In the genomic region with DNA sequence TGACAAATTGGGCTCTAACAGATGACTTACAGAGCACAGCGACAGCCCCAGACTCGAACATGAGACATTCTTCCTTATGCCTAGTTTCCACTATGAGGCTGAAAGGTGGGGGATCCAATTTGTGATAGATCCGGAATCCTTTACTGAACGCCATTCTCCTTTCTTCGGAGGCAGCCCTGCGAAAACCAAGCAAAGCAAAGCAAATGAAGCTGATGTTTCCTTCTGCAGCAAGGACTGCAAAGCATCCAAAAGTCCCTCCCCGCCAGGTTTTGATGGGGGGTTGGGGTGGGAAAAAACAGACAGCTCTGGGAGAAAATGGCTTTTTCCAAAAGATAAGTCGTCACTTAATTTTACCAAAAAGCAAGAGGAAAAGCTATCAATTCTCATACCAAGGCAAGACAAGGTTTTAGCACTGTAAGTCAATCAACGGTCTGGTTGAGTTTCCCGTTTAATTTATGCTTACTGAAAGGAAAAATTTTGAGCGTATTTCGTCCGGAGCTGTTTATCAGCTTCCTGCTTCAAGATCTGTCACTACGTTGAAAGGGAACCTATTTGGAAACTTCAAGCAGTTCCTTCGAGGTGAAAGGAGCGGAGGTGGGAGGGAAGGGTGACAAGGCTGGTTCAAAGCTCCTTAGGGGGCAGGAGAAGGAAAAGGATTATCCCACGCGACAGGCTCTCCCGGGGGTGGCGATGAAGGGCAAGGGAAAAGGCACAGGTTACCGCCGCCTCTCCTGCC, we compare ENCODE assay signal across 8 cellular contexts. TPM values are rescaled to one million over a fixed set of nuclear protein-coding genes. Genes with fewer than 3 reads are reported as not detected.
A peak's percentile ranks its signal among the peaks of the same experiment; 100 is the strongest.
DNase-seq lines count a peak whose midpoint lies in the region; ATAC-seq and TF ChIP-seq lines count a peak whose summit lies in the region.

No MANE protein-coding gene starts in this region.

- H3K27me3 ChIP-seq in DOHH2 (ENCODE audit: control insufficient read depth, low read length), result peaks cover 4% of the 10 kb centered on the region; the same call in 1 of the 2 replicates

- H3K4me2 ChIP-seq in DOHH2 (ENCODE audit: low read length), result peak overlapping the region; percentile 68

- peaks cover 11% of the 10 kb centered on the region; the same call in 1 of the 2 replicates for H3F3A ChIP-seq in DOHH2 (ENCODE audit: control insufficient read depth, insufficient read depth)

- peak overlapping the region; percentile 91 for H3K4me3 ChIP-seq in DOHH2 (ENCODE audit: low read length)

- TF ChIP-seq POLR2A in GM18505 (IDR thresholded peaks at IDR 0.05; ENCODE audit: borderline replicate concordance, extremely low read depth, insufficient read depth, insufficient read length), result no peak

- DNase-seq in HT1080 (ENCODE audit: low read depth) (peak; percentile 26), kidney glomerular epithelial cell (lab: John Stamatoyannopoulos, UW) (peak; percentile 26), NCI-H187 (lab: John Stamatoyannopoulos, UW) (no peak)
- DNase-seq in central memory CD4-positive, alpha-beta T cell, result peak; percentile 13
- peak; percentile 19 for DNase-seq in stimulated activated CD4-positive, alpha-beta T cell treated with anti-CD3 and anti-CD28 coated beads, Interleukin-4, amount 100 ng/mL, for 24 hours

- no peak overlapping the region for H3K27ac ChIP-seq in DOHH2 (ENCODE audit: low read depth, low read length)

- H3K79me2 ChIP-seq in DOHH2 (ENCODE audit: control insufficient read depth, low read length), result no peaks in the 10 kb centered on the region

- 0 out of 2 replicates have a peak, but pooled peaks cover 3% of the 10 kb centered on the region for H4K20me1 ChIP-seq in DOHH2 (ENCODE audit: control insufficient read depth, insufficient read depth, low read depth, low read length)

- peak; percentile 43 for ATAC-seq in SK-N-SH treated with all-trans-retinoic acid at 6 μM for 48 hours
- no peak for ATAC-seq in GM18505 (IDR thresholded peaks at IDR 0.05; ENCODE audit: unreplicated experiment)

- H3K4me1 ChIP-seq in DOHH2 (ENCODE audit: control insufficient read depth, low read length), result peaks cover 15% of the 10 kb centered on the region

- no peak for TF ChIP-seq CTCF in DOHH2 (IDR thresholded peaks at IDR 0.05; ENCODE audit: low read depth, low read length, poor library complexity, severe bottlenecking)

- H3K36me3 ChIP-seq in DOHH2 (ENCODE audit: control insufficient read depth, low read length), result no peaks in the 10 kb centered on the region

- no peaks in the 10 kb centered on the region for H3K9me2 ChIP-seq in DOHH2 (replicated peaks; ENCODE audit: control insufficient read depth, low read length)

- H3K9me3 ChIP-seq in DOHH2 (ENCODE audit: control insufficient read depth, insufficient read depth, low read length), result no peaks in the 10 kb centered on the region

TF ChIP-seq in SK-N-SH treated with all-trans-retinoic acid at 6 μM for 48 hours, 23 proteins besides CTCF, POLR2A, EP300 and RAD21:
- TF ChIP-seq ZFP30 (CRISPR knock-in tag; IDR thresholded peaks at IDR 0.05), result no peak
- no peak for TF ChIP-seq TOX (CRISPR knock-in tag; IDR thresholded peaks at IDR 0.05; ENCODE audit: borderline replicate concordance)
- no peak for TF ChIP-seq ZNF8 (CRISPR knock-in tag; IDR thresholded peaks at IDR 0.05)
- TF ChIP-seq ESRRG (CRISPR knock-in tag; IDR thresholded peaks at IDR 0.05), result no peak
- TF ChIP-seq, protein P1, sequence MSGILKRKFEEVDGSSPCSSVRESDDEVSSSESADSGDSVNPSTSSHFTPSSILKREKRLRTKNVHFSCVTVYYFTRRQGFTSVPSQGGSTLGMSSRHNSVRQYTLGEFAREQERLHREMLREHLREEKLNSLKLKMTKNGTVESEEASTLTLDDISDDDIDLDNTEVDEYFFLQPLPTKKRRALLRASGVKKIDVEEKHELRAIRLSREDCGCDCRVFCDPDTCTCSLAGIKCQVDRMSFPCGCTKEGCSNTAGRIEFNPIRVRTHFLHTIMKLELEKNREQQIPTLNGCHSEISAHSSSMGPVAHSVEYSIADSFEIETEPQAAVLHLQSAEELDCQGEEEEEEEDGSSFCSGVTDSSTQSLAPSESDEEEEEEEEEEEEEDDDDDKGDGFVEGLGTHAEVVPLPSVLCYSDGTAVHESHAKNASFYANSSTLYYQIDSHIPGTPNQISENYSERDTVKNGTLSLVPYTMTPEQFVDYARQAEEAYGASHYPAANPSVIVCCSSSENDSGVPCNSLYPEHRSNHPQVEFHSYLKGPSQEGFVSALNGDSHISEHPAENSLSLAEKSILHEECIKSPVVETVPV (CRISPR knock-in tag; IDR thresholded peaks at IDR 0.05), result no peak
- TF ChIP-seq ARNTL (CRISPR knock-in tag; IDR thresholded peaks at IDR 0.05; ENCODE audit: borderline replicate concordance, low read depth), result no peak
- TF ChIP-seq CSDC2 (CRISPR knock-in tag; IDR thresholded peaks at IDR 0.05), result no peak
- no peak for TF ChIP-seq ISL1 (CRISPR knock-in tag; IDR thresholded peaks at IDR 0.05)
- TF ChIP-seq RARB (CRISPR knock-in tag; IDR thresholded peaks at IDR 0.05), result no peak
- no peak for TF ChIP-seq CREB5 (CRISPR knock-in tag; IDR thresholded peaks at IDR 0.05; ENCODE audit: low read depth)
- TF ChIP-seq PPARA (CRISPR knock-in tag; IDR thresholded peaks at IDR 0.05; ENCODE audit: borderline replicate concordance), result no peak
- TF ChIP-seq GLIS3 (CRISPR knock-in tag; IDR thresholded peaks at IDR 0.05), result no peak
- TF ChIP-seq PATZ1 (CRISPR knock-in tag; IDR thresholded peaks at IDR 0.05; ENCODE audit: borderline replicate concordance), result no peak
- no peak for TF ChIP-seq ZC3H10 (CRISPR knock-in tag; IDR thresholded peaks at IDR 0.05)
- TF ChIP-seq BACH2 (CRISPR knock-in tag; IDR thresholded peaks at IDR 0.05; ENCODE audit: borderline replicate concordance), result no peak
- TF ChIP-seq, protein P2, sequence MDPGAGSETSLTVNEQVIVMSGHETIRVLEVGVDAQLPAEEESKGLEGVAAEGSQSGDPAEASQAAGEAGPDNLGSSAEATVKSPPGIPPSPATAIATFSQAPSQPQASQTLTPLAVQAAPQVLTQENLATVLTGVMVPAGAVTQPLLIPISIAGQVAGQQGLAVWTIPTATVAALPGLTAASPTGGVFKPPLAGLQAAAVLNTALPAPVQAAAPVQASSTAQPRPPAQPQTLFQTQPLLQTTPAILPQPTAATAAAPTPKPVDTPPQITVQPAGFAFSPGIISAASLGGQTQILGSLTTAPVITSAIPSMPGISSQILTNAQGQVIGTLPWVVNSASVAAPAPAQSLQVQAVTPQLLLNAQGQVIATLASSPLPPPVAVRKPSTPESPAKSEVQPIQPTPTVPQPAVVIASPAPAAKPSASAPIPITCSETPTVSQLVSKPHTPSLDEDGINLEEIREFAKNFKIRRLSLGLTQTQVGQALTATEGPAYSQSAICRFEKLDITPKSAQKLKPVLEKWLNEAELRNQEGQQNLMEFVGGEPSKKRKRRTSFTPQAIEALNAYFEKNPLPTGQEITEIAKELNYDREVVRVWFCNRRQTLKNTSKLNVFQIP (CRISPR knock-in tag; IDR thresholded peaks at IDR 0.05; ENCODE audit: borderline replicate concordance, low read depth), result no peak
TF ChIP-seq in SK-N-SH treated with all-trans-retinoic acid at 6 μM for 48 hours: peak in this region for 0.

RNA-seq across cellular contexts. Expression of gene SYNJ1, which starts 0.9 kb away (rescaled TPM):
- total RNA-seq in HT1080 (2014; rRNA removed; shearing (Covaris generic)), result 3.1 and 7.8 TPM in 2 replicates
- 5.1 and 6.7 TPM in 2 replicates for polyA plus RNA-seq in HT1080 (2015; cell fraction: cytosol; rRNA removed)
- 11.1 and 14.1 TPM in 2 replicates for polyA plus RNA-seq in HT1080 (2015; cell fraction: nucleus; rRNA removed)

RNA-seq across cellular contexts. Expression of gene PAXBP1, which starts 44.6 kb away (rescaled TPM):
- 20.3 and 21.1 TPM in 2 replicates for total RNA-seq in HT1080 (2014; rRNA removed; shearing (Covaris generic))
- 14.4 and 15.9 TPM in 2 replicates for polyA plus RNA-seq in HT1080 (2015; cell fraction: cytosol; rRNA removed)
- 159 and 169 TPM in 2 replicates for polyA plus RNA-seq in HT1080 (2015; cell fraction: nucleus; rRNA removed)

Comparison
In these comparisons a context has a peak if more than half of its experiments do, and no peak if none do; other contexts are left out.
1. DNase-seq: peak in HT1080 (single experiment), central memory CD4-positive, alpha-beta T cell (single experiment), kidney glomerular epithelial cell (single experiment) and stimulated activated CD4-positive, alpha-beta T cell treated with anti-CD3 and anti-CD28 coated beads, Interleukin-4, amount 100 ng/mL, for 24 hours (single experiment); none in NCI-H187 (0 of 2).